In genomic region chr16:23650674-23651073, GRCh38 we compare ENCODE assay signal across 19 cellular contexts. TPM values are rescaled to one million over a fixed set of nuclear protein-coding genes. Genes with fewer than 3 reads are reported as not detected.
DNase-seq lines count a peak whose midpoint lies in the region; ATAC-seq and TF ChIP-seq lines count a peak whose summit lies in the region.
"Had no signal": no experiment of that assay in that cellular context is flagged by ENCODE, and none has a peak within 500 bp of the region (broad histone marks: within the 10 kb centered on the region; RNA-seq: fewer than 3 reads in every experiment).

No MANE protein-coding gene starts in this region.

- H3K9me3 Mint-ChIP-seq in activated naive CD8-positive, alpha-beta T cell treated with anti-CD3 and anti-CD28 coated beads, Interleukin-2, amount 50 U/mL, for 24 hours, result no peaks in the 10 kb centered on the region
- H3K9me3 Mint-ChIP-seq in memory B cell, result peaks cover 4% of the 10 kb centered on the region
- no peaks in the 10 kb centered on the region for H3K9me3 Mint-ChIP-seq in CD14-positive monocyte
- H3K9me3 Mint-ChIP-seq: activated CD4-positive, alpha-beta T cell treated with anti-CD3 and anti-CD28 coated beads, Interleukin-2, amount 10 ng/mL, durations not matched to agents 7 days and 5 days; T-helper 1 cell treated with Interleukin-12 subunit alpha and Interleukin-12 subunit beta and Interleukin-4 antibody, amounts not matched to agents 30 μg/mL and 1 μg/mL, for 36 hours had no signal

- peaks cover 35% of the 10 kb centered on the region for H3K4me1 Mint-ChIP-seq in activated naive CD8-positive, alpha-beta T cell treated with anti-CD3 and anti-CD28 coated beads, Interleukin-2, amount 50 U/mL, for 24 hours
- H3K4me1 Mint-ChIP-seq in memory B cell (peaks cover 21% of the 10 kb centered on the region), CD14-positive monocyte (peaks cover 4% of the 10 kb centered on the region)

- peaks cover 56% of the 10 kb centered on the region for H3K36me3 Mint-ChIP-seq in activated naive CD8-positive, alpha-beta T cell treated with anti-CD3 and anti-CD28 coated beads, Interleukin-2, amount 50 U/mL, for 24 hours (ENCODE audit: low read depth)
- H3K36me3 Mint-ChIP-seq in memory B cell (peaks cover 48% of the 10 kb centered on the region), CD14-positive monocyte (peaks cover 60 to 82% of the 10 kb centered on the region in 2 donors)

- H3K36me3 ChIP-seq in HAP-1 (replicated peaks), result peaks cover 64% of the 10 kb centered on the region

- ATAC-seq in activated naive CD8-positive, alpha-beta T cell treated with anti-CD3 and anti-CD28 coated beads, Interleukin-2, amount 50 U/mL, for 24 hours, result peak; percentile 83
- ATAC-seq in memory B cell (ENCODE audit: low read depth), result no peak
- ATAC-seq: heart left ventricle, K562 had no signal

- H3K27me3 ChIP-seq in HAP-1 (ENCODE audit: low read depth), result no peaks in the 10 kb centered on the region
- H3K27me3 ChIP-seq: cardiac muscle cell, heart left ventricle had no signal

- intact Hi-C loops in CD14-positive monocyte (cut with micrococcal nuclease), result no loop called here

- DNase-seq in Daoy (ENCODE audit: low read depth) (peak; percentile 5), HAP-1 (ENCODE audit: low spot score in 2 of 2) (peak; percentile 20 to 37), memory B cell (ENCODE audit: low spot score in 2 of 2) (no peak), NCI-H510A (lab: John Stamatoyannopoulos, UW) (no peak), ureter (ENCODE audit: low spot score) (no peak), CD14-positive monocyte (ENCODE audit: low spot score) (no peak), DMS114 treated with DMSO at 0.1 percent for 48 hours (lab: John Stamatoyannopoulos, UW; ENCODE audit: unreplicated experiment) (no peak)
- DNase-seq in activated naive CD8-positive, alpha-beta T cell treated with anti-CD3 and anti-CD28 coated beads, Interleukin-2, amount 50 U/mL, for 24 hours, result no peak
- DNase-seq: activated CD4-positive, alpha-beta T cell treated with anti-CD3 and anti-CD28 coated beads, Interleukin-2, amount 10 ng/mL, durations not matched to agents 7 days and 5 days; DND-41; heart left ventricle; kidney glomerular epithelial cell; NCI-H1436 treated with DMSO at 0.1 percent for 48 hours; NCI-H524 treated with DMSO at 0.1 percent for 48 hours; RPMI8226; stimulated activated CD4-positive, alpha-beta T cell treated with anti-CD3 and anti-CD28 coated beads, Interleukin-4, amount 100 ng/mL, for 1 hour had no signal

- no peaks in the 10 kb centered on the region for H3K9me3 ChIP-seq in HAP-1
- H3K9me3 ChIP-seq: heart left ventricle had no signal

- H3K4me3 ChIP-seq in HAP-1, result no peak overlapping the region
- H3K4me3 ChIP-seq: cardiac muscle cell, heart left ventricle, K562 had no signal

- H3K27ac Mint-ChIP-seq in activated naive CD8-positive, alpha-beta T cell treated with anti-CD3 and anti-CD28 coated beads, Interleukin-2, amount 50 U/mL, for 24 hours, result no peak overlapping the region
- peak overlapping the region; percentile 81 for H3K27ac Mint-ChIP-seq in memory B cell
- H3K27ac Mint-ChIP-seq in CD14-positive monocyte, result peak overlapping the region in 3 of 7 donors; percentile 4 to 38 (median 36)
- H3K27ac Mint-ChIP-seq: activated CD4-positive, alpha-beta T cell treated with anti-CD3 and anti-CD28 coated beads, Interleukin-2, amount 10 ng/mL, durations not matched to agents 7 days and 5 days had no signal

- peaks cover 12% of the 10 kb centered on the region for H3K4me1 ChIP-seq in HAP-1

- TF ChIP-seq CTCF in CD14-positive monocyte (IDR thresholded peaks at IDR 0.05), result no peak

- in situ Hi-C loops in HAP-1 (cut with MboI; ENCODE audit: low sequenced_read_pairs), result no loop called here

- H3K27me3 Mint-ChIP-seq in activated naive CD8-positive, alpha-beta T cell treated with anti-CD3 and anti-CD28 coated beads, Interleukin-2, amount 50 U/mL, for 24 hours, result no peaks in the 10 kb centered on the region
- H3K27me3 Mint-ChIP-seq in memory B cell (no peaks in the 10 kb centered on the region), CD14-positive monocyte (ENCODE audit: low read depth in 3 of 3) (peaks cover 0 to 2% (median 0%) of the 10 kb centered on the region in 3 donors)
- H3K27me3 Mint-ChIP-seq: activated CD4-positive, alpha-beta T cell treated with anti-CD3 and anti-CD28 coated beads, Interleukin-2, amount 10 ng/mL, durations not matched to agents 7 days and 5 days had no signal

- no peak overlapping the region for H3K4me3 Mint-ChIP-seq in activated naive CD8-positive, alpha-beta T cell treated with anti-CD3 and anti-CD28 coated beads, Interleukin-2, amount 50 U/mL, for 24 hours
- no peak overlapping the region for H3K4me3 Mint-ChIP-seq in memory B cell
- no peak overlapping the region for H3K4me3 Mint-ChIP-seq in CD14-positive monocyte
- H3K4me3 Mint-ChIP-seq: activated CD4-positive, alpha-beta T cell treated with anti-CD3 and anti-CD28 coated beads, Interleukin-2, amount 10 ng/mL, durations not matched to agents 7 days and 5 days; T-helper 1 cell treated with Interleukin-12 subunit alpha and Interleukin-12 subunit beta and Interleukin-4 antibody, amounts not matched to agents 30 μg/mL and 1 μg/mL, for 36 hours had no signal

RNA-seq across cellular contexts. Expression of gene DCTN5, which starts 9.4 kb away (rescaled TPM):
- 23.9 and 46.1 TPM in 2 replicates for total RNA-seq in Daoy (2014; rRNA removed; shearing (Covaris generic))
- 76.8 TPM for total RNA-seq in ureter
- 10 to 100 TPM; 42.0 to 54.3 TPM for polyA plus RNA-seq in CD14-positive monocyte

RNA-seq across cellular contexts. Expression of gene PALB2, which starts 9.6 kb away (rescaled TPM):
- 12.9 and 13.5 TPM in 2 replicates for total RNA-seq in Daoy (2014; rRNA removed; shearing (Covaris generic))
- total RNA-seq in ureter, result 21.3 TPM
- polyA plus RNA-seq in CD14-positive monocyte, result 1 to 10 TPM; 2.3 to 3.3 TPM

RNA-seq across cellular contexts. Expression of gene PLK1, which starts 28.0 kb away (rescaled TPM):
- total RNA-seq in Daoy (2014; rRNA removed; shearing (Covaris generic)), result 62.4 and 63.8 TPM in 2 replicates
- 2.1 TPM for total RNA-seq in ureter
- polyA plus RNA-seq in CD14-positive monocyte, result not detected

RNA-seq across cellular contexts. Expression of gene NDUFAB1, which starts 54.6 kb away (rescaled TPM):
- 175 and 208 TPM in 2 replicates for total RNA-seq in Daoy (2014; rRNA removed; shearing (Covaris generic))
- 60.1 TPM for total RNA-seq in ureter
- 100 to 1,000 TPM; 240 to 257 TPM for polyA plus RNA-seq in CD14-positive monocyte

Comparison
In these comparisons a context has a peak if more than half of its experiments do, and no peak if none do; other contexts are left out.
1. DNase-seq: peak in Daoy (single experiment) and HAP-1 (2 of 2); none in activated naive CD8-positive, alpha-beta T cell treated with anti-CD3 and anti-CD28 coated beads, Interleukin-2, amount 50 U/mL, for 24 hours (single experiment), memory B cell (0 of 2), NCI-H510A (single experiment), ureter (single experiment), CD14-positive monocyte (single experiment) and DMS114 treated with DMSO at 0.1 percent for 48 hours (single experiment).
2. RNA of gene PLK1, which starts 28.0 kb away (total RNA-seq): 62.4 to 63.8 TPM in Daoy; 2.1 TPM in ureter (single experiment); every median in the first group is over 10 times any median in the second.